Comparison of ENCODE assay signal across 24 cellular contexts in the genomic region with DNA sequence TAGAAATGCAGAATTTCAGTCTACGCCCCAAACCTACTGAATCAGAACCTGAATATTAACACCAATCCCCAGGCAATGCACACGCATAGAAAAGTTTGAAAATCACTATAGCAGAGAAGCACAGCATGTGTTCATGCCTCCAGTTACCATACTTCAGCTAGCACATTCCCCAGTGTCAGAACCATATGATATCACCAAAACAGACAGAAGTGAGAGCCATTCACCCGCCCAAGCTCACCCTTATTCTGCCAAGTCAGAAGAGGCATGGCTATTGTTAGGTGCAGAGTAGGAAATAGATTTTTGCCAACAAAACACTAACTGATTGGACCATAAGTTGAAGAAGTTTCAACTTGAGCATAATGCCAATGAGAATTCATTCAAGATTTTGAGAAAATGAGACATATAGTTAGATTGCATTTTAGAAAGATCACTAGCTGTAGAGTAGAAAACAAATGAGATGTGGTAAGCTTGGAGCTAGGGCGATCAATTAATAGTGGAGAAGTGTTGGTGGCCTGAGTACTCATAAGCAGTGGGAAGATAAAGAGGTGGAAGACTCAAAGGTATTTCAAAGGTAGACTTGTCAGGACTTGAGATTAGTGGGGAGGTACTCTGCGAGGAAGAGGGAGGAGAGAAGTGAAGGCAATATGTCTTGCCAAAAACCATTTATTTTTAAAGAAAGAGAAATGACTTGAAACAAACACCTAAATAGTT.
"Had no signal": no experiment of that assay in that cellular context is flagged by ENCODE, and none has a peak within 500 bp of the region (broad histone marks: within the 10 kb centered on the region; RNA-seq: fewer than 3 reads in every experiment).

No MANE protein-coding gene starts in this region.

- H3K4me3 ChIP-seq: ascending aorta, body of pancreas, cardiac muscle cell, MG63, Peyer's patch had no signal

- H3K27ac ChIP-seq: ascending aorta, body of pancreas, cardiac muscle cell, Peyer's patch, RWPE1 had no signal

- ATAC-seq: activated CD8-positive, alpha-beta memory T cell treated with anti-CD3 and anti-CD28 coated beads, Interleukin-2, amount 10 ng/mL, durations not matched to agents 7 days and 5 days; activated naive CD4-positive, alpha-beta T cell treated with anti-CD3 and anti-CD28 coated beads, Interleukin-2, amount 50 U/mL, for 72 hours; activated naive CD8-positive, alpha-beta T cell treated with anti-CD3 and anti-CD28 coated beads, Interleukin-2, amount 50 U/mL, for 24 hours; body of pancreas had no signal

- H3K9me3 ChIP-seq: ascending aorta, body of pancreas, MG63, Peyer's patch had no signal

- H3K27me3 ChIP-seq: ascending aorta, body of pancreas, cardiac muscle cell, MG63, Peyer's patch had no signal

- H3K36me3 ChIP-seq: ascending aorta, cardiac muscle cell, MG63, Peyer's patch had no signal

- DNase-seq: activated B cell treated with CpG ODN at 0.5 μM for 24 hours; activated CD4-positive, alpha-beta T cell treated with anti-CD3 and anti-CD28 coated beads for 1 hour; activated CD4-positive, alpha-beta T cell treated with anti-CD3 and anti-CD28 coated beads, Interleukin-2, amount 10 ng/mL, durations not matched to agents 24 days and 14 days; activated CD4-positive, alpha-beta T cell treated with anti-CD3 and anti-CD28 coated beads, Interleukin-2, amount 50 U/mL, for 48 hours; activated CD8-positive, alpha-beta memory T cell treated with anti-CD3 and anti-CD28 coated beads, Interleukin-2, amount 10 ng/mL, durations not matched to agents 7 days and 5 days; activated effector memory CD4-positive, alpha-beta T cell treated with anti-CD3 and anti-CD28 coated beads, Interleukin-2, amount 50 U/mL, for 16 hours; activated naive CD4-positive, alpha-beta T cell treated with Interleukin-2 at 50 U/mL for 16 hours; activated naive CD8-positive, alpha-beta T cell treated with anti-CD3 and anti-CD28 coated beads, Interleukin-2, amount 50 U/mL, for 24 hours; activated T-cell treated with anti-CD3 and anti-CD28 coated beads, Interleukin-2, amount 50 U/mL, for 24 hours; amniotic stem cell; body of pancreas; MG63; MV-4-11; NCI-H1092 treated with DMSO at 0.1 percent for 48 hours; NCI-H1417 treated with DMSO at 0.1 percent for 48 hours; NCI-H1694; NCI-H2029 treated with DMSO at 0.1 percent for 48 hours; NCI-H524; Peyer's patch; SHP77 treated with DMSO at 0.1 percent for 48 hours had no signal

- H3K4me1 ChIP-seq: ascending aorta, body of pancreas, Peyer's patch had no signal
